ENCODE assay signal across 19 cellular contexts in the genomic region with DNA sequence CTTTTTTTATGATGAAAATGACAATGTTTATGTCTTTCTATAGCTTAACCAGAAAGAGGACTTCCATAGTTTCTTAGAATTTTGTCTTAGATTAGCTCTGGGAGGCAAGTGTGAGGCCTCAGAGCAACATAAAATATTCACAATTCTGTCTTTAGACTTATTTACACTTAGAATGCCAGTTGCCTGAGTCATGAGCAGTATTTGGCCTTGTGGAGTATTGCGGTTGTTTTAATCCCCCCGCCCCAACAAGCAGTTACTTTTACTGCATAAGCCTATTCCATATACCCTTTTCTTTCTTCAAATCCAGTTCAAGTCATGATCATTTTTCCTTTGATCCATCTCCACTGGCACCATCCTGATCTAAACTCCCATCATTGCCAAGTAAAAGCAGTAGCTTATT.
DNase-seq lines count a peak whose midpoint lies in the region; ATAC-seq and TF ChIP-seq lines count a peak whose summit lies in the region.
"Had no signal": no experiment of that assay in that cellular context is flagged by ENCODE, and none has a peak within 500 bp of the region (broad histone marks: within the 10 kb centered on the region; RNA-seq: fewer than 3 reads in every experiment).

No MANE protein-coding gene starts in this region.

- H3K9ac ChIP-seq in adipocyte (ENCODE audit: low read length): no peak overlapping the region

- ATAC-seq in gastroesophageal sphincter (no peak), GM18873 (IDR thresholded peaks at IDR 0.05; ENCODE audit: low FRiP score, unreplicated experiment) (no peak), HG03025 (IDR thresholded peaks at IDR 0.05; ENCODE audit: low FRiP score, unreplicated experiment) (no peak)
- ATAC-seq: esophagus mucosa had no signal

- CTCF ChIA-PET in AG04450 (lab: Charles Lee): interaction anchor here (0.7 to 1.3 kb wide), 2 partner anchors 133 to 647 kb away, joined by 3 read pairs; no protein-coding TSS in a partner anchor

- H3K4me3 ChIP-seq in AG04450 (ENCODE audit: low read depth, low read length) (no peak overlapping the region), adipocyte (ENCODE audit: low read length) (no peak overlapping the region), gastroesophageal sphincter (no peak overlapping the region)

- no peaks in the 10 kb centered on the region for H3K36me3 ChIP-seq in adipocyte (ENCODE audit: control insufficient read depth, insufficient read depth, low read length, severe bottlenecking)
- no peaks in the 10 kb centered on the region for H3K36me3 ChIP-seq in gastroesophageal sphincter

- TF ChIP-seq EP300 in gastroesophageal sphincter (IDR thresholded peaks at IDR 0.05): no peak

- POLR2A ChIA-PET in AG04450 (lab: Yijun Ruan, JAX): no interaction called here

- 31 to 39% methylated on average over 2 of the region's 2 CpGs for WGBS in gastroesophageal sphincter (ENCODE audit: low coverage in 1 of 2), 2 donors

- H3K9me3 ChIP-seq in AG04450 (ENCODE audit: control insufficient read depth, insufficient read depth, low read length): no peaks in the 10 kb centered on the region
- peaks cover 22% of the 10 kb centered on the region for H3K9me3 ChIP-seq in adipocyte (ENCODE audit: control insufficient read depth, low read length)
- H3K9me3 ChIP-seq in gastroesophageal sphincter: peaks cover 0 to 5% (median 0%) of the 10 kb centered on the region in 3 donors

- H3K27ac ChIP-seq in AG04450 (ENCODE audit: low read depth, low read length) (no peak overlapping the region), gastroesophageal sphincter (peak overlapping the region in 3 of 4 donors; percentile 9 to 51 (median 29))

- no peaks in the 10 kb centered on the region for H3K27me3 ChIP-seq in AG04450 (ENCODE audit: control insufficient read depth, insufficient read depth, low read length)
- H3K27me3 ChIP-seq in adipocyte (replicated peaks; ENCODE audit: control insufficient read depth, insufficient read depth, low read length): no peaks in the 10 kb centered on the region
- H3K27me3 ChIP-seq in gastroesophageal sphincter: no peaks in the 10 kb centered on the region

- no peak for TF ChIP-seq POLR2A in gastroesophageal sphincter (IDR thresholded peaks at IDR 0.05)

- H3K4me1 ChIP-seq in adipocyte (ENCODE audit: control insufficient read depth, insufficient read depth, low read length): no peaks in the 10 kb centered on the region
- peaks cover 0 to 17% (median 3%) of the 10 kb centered on the region in 3 donors for H3K4me1 ChIP-seq in gastroesophageal sphincter

- DNase-seq in AG04450 (ENCODE audit: low read depth, low spot score) (peak; percentile 36), HS-27A (ENCODE audit: low read depth) (peak; percentile 70), adipocyte (ENCODE audit: low read depth) (peak; percentile 33), mesenteric fat pad (ENCODE audit: low spot score) (no peak)
- no peak for DNase-seq in stimulated activated naive CD4-positive, alpha-beta T cell treated with Interleukin-2 at 50 U/mL for 16 hours (lab: John Stamatoyannopoulos, UW)
- DNase-seq: activated B cell treated with CpG ODN at 0.5 μM for 24 hours, aorta, KG1, kidney, NCI-H1417 treated with DMSO at 0.1 percent for 48 hours, NCI-H2171 treated with DMSO at 0.1 percent for 48 hours, NCI-H774, retina, RPMI8226, T-helper 1 cell had no signal

- no peak for TF ChIP-seq CTCF in AG04450 (IDR thresholded peaks at IDR 0.05; ENCODE audit: low read depth, low read length)
- TF ChIP-seq CTCF in gastroesophageal sphincter (IDR thresholded peaks at IDR 0.05): no peak

Comparison
In these comparisons a context has a peak if more than half of its experiments do, and no peak if none do; other contexts are left out.
1. DNase-seq: peak in AG04450 (single experiment), HS-27A (single experiment) and adipocyte (single experiment); none in mesenteric fat pad (single experiment) and stimulated activated naive CD4-positive, alpha-beta T cell treated with Interleukin-2 at 50 U/mL for 16 hours (single experiment).